Comparison of ENCODE assay signal across 22 cellular contexts in the genomic region with DNA sequence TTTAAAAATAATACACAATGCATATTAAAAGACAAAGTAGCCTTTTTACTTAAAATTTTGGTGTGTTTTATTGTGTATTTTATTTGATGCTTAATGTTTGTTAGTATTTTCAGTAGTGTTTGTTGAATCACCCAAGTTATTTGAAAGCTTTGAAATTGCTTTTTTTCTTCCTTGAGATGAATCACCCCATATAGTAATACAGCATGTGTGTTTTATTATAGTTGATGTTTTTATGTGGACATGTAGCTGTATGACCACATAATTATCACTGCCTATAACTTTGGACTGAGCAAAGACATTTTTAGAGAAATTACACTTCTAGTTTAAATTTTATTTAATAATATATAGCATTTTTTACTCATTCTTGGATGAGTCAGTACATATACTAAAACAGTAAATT.
"Had no signal": no experiment of that assay in that cellular context is flagged by ENCODE, and none has a peak within 500 bp of the region (broad histone marks: within the 10 kb centered on the region; RNA-seq: fewer than 3 reads in every experiment).

No MANE protein-coding gene starts in this region.

- H3K4me1 Mint-ChIP-seq: neural crest cell had no signal

- H3K9me3 Mint-ChIP-seq: activated B cell treated with CpG ODN at 0.5 μM for 24 hours; activated T-helper 17 cell treated with anti-CD3 and anti-CD28 coated beads, Interleukin-2, amount 50 U/mL, for 72 hours; central memory CD8-positive, alpha-beta T cell; stimulated activated naive CD8-positive, alpha-beta T cell treated with anti-CD3 and anti-CD28 coated beads, Interleukin-15, Interleukin-2, amounts not matched to agents 100 ng/mL and 50 ng/mL, for 24 hours had no signal

- H3K27ac Mint-ChIP-seq: activated B cell treated with CpG ODN at 0.5 μM for 24 hours; activated CD4-positive, alpha-beta T cell treated with anti-CD3 and anti-CD28 coated beads, Interleukin-2, amount 10 ng/mL, durations not matched to agents 24 days and 14 days; activated CD8-positive, alpha-beta T cell treated with anti-CD3 and anti-CD28 coated beads for 36 hours; activated naive CD8-positive, alpha-beta T cell treated with anti-CD3 and anti-CD28 coated beads, Interleukin-2, amount 10 ng/mL, durations not matched to agents 7 days and 5 days; activated T-helper 17 cell treated with anti-CD3 and anti-CD28 coated beads, Interleukin-2, amount 50 U/mL, for 72 hours; stimulated activated naive CD8-positive, alpha-beta T cell treated with anti-CD3 and anti-CD28 coated beads, Interleukin-15, Interleukin-2, amounts not matched to agents 100 ng/mL and 50 ng/mL, for 24 hours had no signal

- H3K4me3 ChIP-seq: colonic mucosa, hepatocyte, mucosa of descending colon, transverse colon, uterus had no signal

- H3K4me3 Mint-ChIP-seq: activated B cell treated with CpG ODN at 0.5 μM for 24 hours; activated CD4-positive, alpha-beta T cell treated with anti-CD3 and anti-CD28 coated beads, Interleukin-2, amount 10 ng/mL, durations not matched to agents 24 days and 14 days; activated CD8-positive, alpha-beta T cell treated with anti-CD3 and anti-CD28 coated beads for 36 hours; activated naive CD8-positive, alpha-beta T cell treated with anti-CD3 and anti-CD28 coated beads, Interleukin-2, amount 10 ng/mL, durations not matched to agents 7 days and 5 days; activated T-helper 17 cell treated with anti-CD3 and anti-CD28 coated beads, Interleukin-2, amount 50 U/mL, for 72 hours; central memory CD8-positive, alpha-beta T cell; naive B cell; neural crest cell; stimulated activated naive CD8-positive, alpha-beta T cell treated with anti-CD3 and anti-CD28 coated beads, Interleukin-15, Interleukin-2, amounts not matched to agents 100 ng/mL and 50 ng/mL, for 24 hours had no signal

- ATAC-seq: activated CD8-positive, alpha-beta T cell treated with anti-CD3 and anti-CD28 coated beads for 36 hours; activated T-helper 17 cell treated with anti-CD3 and anti-CD28 coated beads, Interleukin-2, amount 50 U/mL, for 72 hours; mucosa of descending colon had no signal

- H3K36me3 Mint-ChIP-seq: naive B cell had no signal

- DNase-seq: activated B cell treated with CpG ODN at 0.5 μM for 24 hours; activated CD4-positive, alpha-beta T cell treated with anti-CD3 and anti-CD28 coated beads, Interleukin-2, amount 10 ng/mL, durations not matched to agents 24 days and 14 days; activated CD8-positive, alpha-beta T cell treated with anti-CD3 and anti-CD28 coated beads for 36 hours; activated naive CD4-positive, alpha-beta T cell; activated naive CD8-positive, alpha-beta T cell treated with anti-CD3 and anti-CD28 coated beads, Interleukin-2, amount 10 ng/mL, durations not matched to agents 7 days and 5 days; activated T-cell treated with anti-CD3 and anti-CD28 coated beads, Interleukin-2, amount 50 U/mL, for 1 hour; anterior cingulate cortex; colonic mucosa; erythroblast; mesenchymal stem cell; mucosa of descending colon; naive B cell; stimulated activated CD4-positive, alpha-beta T cell treated with anti-CD3 and anti-CD28 coated beads, Interleukin-12 subunit alpha, Interleukin-12 subunit beta, amount 100 ng/mL, for 4 hours; stimulated activated CD4-positive, alpha-beta T cell treated with anti-CD3 and anti-CD28 coated beads, Interleukin-1b, Interleukin-23, amount 100 ng/mL, for 48 hours; T-helper 9 cell; transverse colon; uterus had no signal

- H3K27me3 Mint-ChIP-seq: activated B cell treated with CpG ODN at 0.5 μM for 24 hours; activated CD4-positive, alpha-beta T cell treated with anti-CD3 and anti-CD28 coated beads, Interleukin-2, amount 10 ng/mL, durations not matched to agents 24 days and 14 days; activated CD8-positive, alpha-beta T cell treated with anti-CD3 and anti-CD28 coated beads for 36 hours; activated naive CD8-positive, alpha-beta T cell treated with anti-CD3 and anti-CD28 coated beads, Interleukin-2, amount 10 ng/mL, durations not matched to agents 7 days and 5 days; activated T-helper 17 cell treated with anti-CD3 and anti-CD28 coated beads, Interleukin-2, amount 50 U/mL, for 72 hours; central memory CD8-positive, alpha-beta T cell; naive B cell; stimulated activated naive CD8-positive, alpha-beta T cell treated with anti-CD3 and anti-CD28 coated beads, Interleukin-15, Interleukin-2, amounts not matched to agents 100 ng/mL and 50 ng/mL, for 24 hours had no signal
